In the genomic region with DNA sequence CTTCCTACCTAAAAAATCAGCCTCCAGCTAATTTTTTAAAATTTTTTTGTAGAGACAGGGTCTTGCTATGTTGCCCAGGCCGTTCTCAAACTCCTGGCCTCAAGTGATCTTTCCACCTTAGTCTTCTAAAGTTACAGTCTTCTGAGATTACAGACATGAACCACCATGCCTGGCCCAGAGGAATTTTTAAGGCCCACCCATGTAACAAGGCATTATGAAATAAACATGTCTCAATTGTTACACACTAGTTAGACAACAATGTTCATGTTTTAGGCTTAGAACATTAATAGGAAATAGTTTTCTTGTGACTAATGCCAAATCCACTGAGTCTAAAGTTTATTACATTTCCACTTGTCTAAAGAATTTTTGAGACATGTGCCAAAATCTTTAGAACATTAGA, we compare ENCODE assay signal across 14 cellular contexts.
A peak's percentile ranks its signal among the peaks of the same experiment; 100 is the strongest.
DNase-seq lines count a peak whose midpoint lies in the region; ATAC-seq and TF ChIP-seq lines count a peak whose summit lies in the region.
"Had no signal": no experiment of that assay in that cellular context is flagged by ENCODE, and none has a peak within 500 bp of the region (broad histone marks: within the 10 kb centered on the region; RNA-seq: fewer than 3 reads in every experiment).

No MANE protein-coding gene starts in this region.

- ATAC-seq in left ventricle myocardium superior (peak; percentile 67), HG03095 (IDR thresholded peaks at IDR 0.05; ENCODE audit: unreplicated experiment) (no peak), left lobe of liver (no peak)
- ATAC-seq: T-cell had no signal

- H3K4me3 ChIP-seq in coronary artery: no peak overlapping the region
- no peak overlapping the region for H3K4me3 ChIP-seq in tibial nerve
- H3K4me3 ChIP-seq: pancreas had no signal

- peaks cover 2% of the 10 kb centered on the region; the same call in 1 of the 2 replicates for H3K27me3 Mint-ChIP-seq in HFFc6 (ENCODE audit: insufficient read depth)

- peak; percentile 39 for DNase-seq in HFFc6
- DNase-seq in coronary artery (ENCODE audit: low spot score): no peak
- no peak for DNase-seq in left ventricle myocardium superior
- no peak for DNase-seq in tibial nerve (ENCODE audit: low spot score in 2 of 2)
- no peak for DNase-seq in activated naive CD4-positive, alpha-beta T cell treated with Interleukin-2 at 50 U/mL for 16 hours
- DNase-seq in left lobe of liver (ENCODE audit: low spot score): no peak
- DNase-seq: CD8-positive, alpha-beta memory T cell; NCI-H1092 treated with DMSO at 0.1 percent for 48 hours; NCI-H446 treated with DMSO at 0.1 percent for 48 hours; OCI-M1; pancreas; stimulated activated CD4-positive, alpha-beta T cell treated with anti-CD3 and anti-CD28 coated beads, Interleukin-2, amount 100 ng/mL, for 24 hours; T-cell had no signal

- H3K36me3 ChIP-seq in tibial nerve: peaks cover 0 to 15% (median 0%) of the 10 kb centered on the region in 3 donors
- H3K36me3 ChIP-seq: pancreas had no signal

- H3K9me3 Mint-ChIP-seq in HFFc6: no peaks in the 10 kb centered on the region
- H3K9me3 Mint-ChIP-seq: CD8-positive, alpha-beta memory T cell; T-cell had no signal

- H3K27ac Mint-ChIP-seq in HFFc6: peak overlapping the region; percentile 65
- H3K27ac Mint-ChIP-seq: CD8-positive, alpha-beta memory T cell; T-cell had no signal

- WGBS in tibial nerve, 2 donors: 39 to 55% methylated on average over 1 of the region's 1 CpG

- H3K27ac ChIP-seq in coronary artery (peak overlapping the region; percentile 23 to 71), tibial nerve (peak overlapping the region in 3 of 4 donors; percentile 13 to 77 (median 75))
- H3K27ac ChIP-seq: pancreas had no signal

- TF ChIP-seq EP300 in tibial nerve (IDR thresholded peaks at IDR 0.05): peak in 1 of 2 donors; percentile 23

- no peak for TF ChIP-seq CTCF in HFFc6 (IDR thresholded peaks at IDR 0.05)
- TF ChIP-seq CTCF in coronary artery (IDR thresholded peaks at IDR 0.05): no peak
- no peak for TF ChIP-seq CTCF in tibial nerve (IDR thresholded peaks at IDR 0.05)

- no peaks in the 10 kb centered on the region for H3K9me3 ChIP-seq in tibial nerve
- H3K9me3 ChIP-seq: pancreas had no signal

- H3K4me1 Mint-ChIP-seq in HFFc6 (ENCODE audit: low read depth): peaks cover 25% of the 10 kb centered on the region
- H3K4me1 Mint-ChIP-seq: CD8-positive, alpha-beta memory T cell; T-cell had no signal

- H3K27me3 ChIP-seq in tibial nerve: no peaks in the 10 kb centered on the region
- H3K27me3 ChIP-seq: pancreas had no signal

- intact Hi-C loops in left ventricle myocardium superior (cut with micrococcal nuclease): no loop called here

- TF ChIP-seq POLR2A in tibial nerve (IDR thresholded peaks at IDR 0.05): no peak

- H3K4me1 ChIP-seq in tibial nerve: peaks cover 0 to 43% (median 7%) of the 10 kb centered on the region in 4 donors
- H3K4me1 ChIP-seq: pancreas had no signal

- no peak overlapping the region for H3K4me3 Mint-ChIP-seq in HFFc6
- H3K4me3 Mint-ChIP-seq: CD8-positive, alpha-beta memory T cell; T-cell had no signal

- no peaks in the 10 kb centered on the region for H3K36me3 Mint-ChIP-seq in HFFc6 (ENCODE audit: low read depth)
- H3K36me3 Mint-ChIP-seq: CD8-positive, alpha-beta memory T cell; T-cell had no signal
